In the genomic region with DNA sequence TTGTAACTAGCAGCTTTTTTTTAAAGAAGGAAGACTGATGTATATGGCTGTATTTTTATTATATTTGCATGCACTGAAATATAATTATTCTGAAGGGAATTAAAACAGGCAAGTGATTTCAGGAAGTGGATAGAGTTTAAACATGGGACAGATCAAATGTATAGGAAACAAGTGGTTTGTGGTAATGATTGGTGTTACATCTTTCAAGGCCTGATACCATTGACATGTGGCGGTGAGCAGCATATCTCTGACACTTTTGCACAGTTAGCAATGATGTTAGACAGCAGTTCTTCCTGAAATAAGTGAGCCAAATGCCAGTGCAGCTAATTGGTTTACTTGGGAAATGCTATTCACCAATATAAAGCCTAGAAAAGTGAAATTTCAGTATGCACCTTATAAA, we compare ENCODE assay signal across 20 cellular contexts.
"Had no signal": no experiment of that assay in that cellular context is flagged by ENCODE, and none has a peak within 500 bp of the region (broad histone marks: within the 10 kb centered on the region; RNA-seq: fewer than 3 reads in every experiment).

No MANE protein-coding gene starts in this region.

- H3K9me3 Mint-ChIP-seq: dendritic cell treated with granulocyte-macrophage colony-stimulating factor and Interleukin-4, amounts not matched to agents 40 ng/mL and 50 ng/mL, for 4 days; nephron progenitor cell; stimulated activated naive B cell treated with anti-CD40 and anti-IgM and Interleukin-4, amounts not matched to agents 10 μg/mL and 1 μg/mL and 100 μg/mL, for 72 hours had no signal

- DNase-seq: esophagus squamous epithelium; foreskin fibroblast; glutamatergic neuron; kidney; left cardiac atrium; left ventricle myocardium inferior; lower lobe of right lung; midbrain; nephron progenitor cell; psoas muscle; retina; right lobe of liver; stimulated activated CD4-positive, alpha-beta T cell treated with anti-CD3 and anti-CD28 coated beads, Interleukin-4, amount 100 ng/mL, for 1 hour; stimulated activated naive B cell treated with anti-CD40 and anti-IgM and Interleukin-4, amounts not matched to agents 10 μg/mL and 1 μg/mL and 100 μg/mL, for 72 hours; stomach; substantia nigra; transverse colon had no signal

- H3K36me3 Mint-ChIP-seq: stimulated activated naive B cell treated with anti-CD40 and anti-IgM and Interleukin-4, amounts not matched to agents 10 μg/mL and 1 μg/mL and 100 μg/mL, for 72 hours had no signal

- H3K4me1 Mint-ChIP-seq: stimulated activated naive B cell treated with anti-CD40 and anti-IgM and Interleukin-4, amounts not matched to agents 10 μg/mL and 1 μg/mL and 100 μg/mL, for 72 hours had no signal

- H3K4me3 Mint-ChIP-seq: dendritic cell treated with granulocyte-macrophage colony-stimulating factor and Interleukin-4, amounts not matched to agents 40 ng/mL and 50 ng/mL, for 4 days; memory B cell; nephron progenitor cell; stimulated activated naive B cell treated with anti-CD40 and anti-IgM and Interleukin-4, amounts not matched to agents 10 μg/mL and 1 μg/mL and 100 μg/mL, for 72 hours had no signal

- H3K27ac Mint-ChIP-seq: dendritic cell treated with granulocyte-macrophage colony-stimulating factor and Interleukin-4, amounts not matched to agents 40 ng/mL and 50 ng/mL, for 4 days; memory B cell; nephron progenitor cell; stimulated activated naive B cell treated with anti-CD40 and anti-IgM and Interleukin-4, amounts not matched to agents 10 μg/mL and 1 μg/mL and 100 μg/mL, for 72 hours had no signal

- ATAC-seq: gastroesophageal sphincter; left cardiac atrium; lower lobe of right lung; psoas muscle; right lobe of liver; stimulated activated naive B cell treated with anti-CD40 and anti-IgM and Interleukin-4, amounts not matched to agents 10 μg/mL and 1 μg/mL and 100 μg/mL, for 72 hours had no signal

- H3K27me3 Mint-ChIP-seq: dendritic cell treated with granulocyte-macrophage colony-stimulating factor and Interleukin-4, amounts not matched to agents 40 ng/mL and 50 ng/mL, for 4 days; memory B cell; stimulated activated naive B cell treated with anti-CD40 and anti-IgM and Interleukin-4, amounts not matched to agents 10 μg/mL and 1 μg/mL and 100 μg/mL, for 72 hours had no signal
